29 cellular contexts compared by ENCODE assay signal in genomic region chr7:7953761-7954160, GRCh38.
"Had no signal": no experiment of that assay in that cellular context is flagged by ENCODE, and none has a peak within 500 bp of the region (broad histone marks: within the 10 kb centered on the region; RNA-seq: fewer than 3 reads in every experiment).

No MANE protein-coding gene starts in this region.

- H3K36me3 ChIP-seq: left lung, lower lobe of right lung, ovary, prostate gland, stomach, tibial artery, upper lobe of right lung, uterus had no signal

- ATAC-seq: left colon; left lung; lower lobe of right lung; natural killer cell; right cardiac atrium; sciatic nerve; stimulated activated naive B cell treated with anti-CD40 and anti-IgM and Interleukin-4, amounts not matched to agents 10 μg/mL and 1 μg/mL and 100 μg/mL, for 72 hours; stimulated activated naive CD8-positive, alpha-beta T cell treated with anti-CD3 and anti-CD28 coated beads, Interleukin-15, Interleukin-2, amounts not matched to agents 100 U/mL and 50 U/mL, for 24 hours; upper lobe of right lung had no signal

- H3K4me3 Mint-ChIP-seq: immature natural killer cell; mesothelial cell of epicardium; naive B cell; natural killer cell; stimulated activated naive B cell treated with anti-CD40 and anti-IgM and Interleukin-4, amounts not matched to agents 10 μg/mL and 1 μg/mL and 100 μg/mL, for 72 hours had no signal

- FAIRE-seq: islet of Langerhans, kidney had no signal

- H3K4me1 Mint-ChIP-seq: immature natural killer cell, natural killer cell had no signal

- H3K27me3 ChIP-seq: left lung, ovary, stomach, testis, tibial artery, upper lobe of right lung, uterus had no signal

- DNase-seq: hypothalamus; immature natural killer cell; kidney; left colon; left lung; lower lobe of right lung; mesendoderm; naive B cell; natural killer cell; ovary; posterior cingulate gyrus; retina; right cardiac atrium; stimulated activated CD4-positive, alpha-beta T cell treated with anti-CD3 and anti-CD28 coated beads, Interleukin-12 subunit alpha, Interleukin-12 subunit beta, amount 100 ng/mL, for 4 hours; stimulated activated CD4-positive, alpha-beta T cell treated with anti-CD3 and anti-CD28 coated beads, Interleukin-15, amount 100 ng/mL, for 24 hours; stimulated activated CD4-positive, alpha-beta T cell treated with anti-CD3 and anti-CD28 coated beads, Interleukin-2, amount 100 ng/mL, for 24 hours; stimulated activated CD4-positive, alpha-beta T cell treated with anti-CD3 and anti-CD28 coated beads, Interleukin-4, amount 100 ng/mL, for 1 hour; stimulated activated naive B cell treated with anti-CD40 and anti-IgM and Interleukin-4, amounts not matched to agents 10 μg/mL and 1 μg/mL and 100 μg/mL, for 72 hours; stimulated activated naive CD8-positive, alpha-beta T cell treated with anti-CD3 and anti-CD28 coated beads, Interleukin-15, Interleukin-2, amounts not matched to agents 100 U/mL and 50 U/mL, for 24 hours; stomach; testis; tibial artery; upper lobe of right lung; uterus had no signal

- H3K27ac ChIP-seq: left lung, lower lobe of right lung, ovary, prostate gland, skin epidermis, stomach, testis, tibial artery, upper lobe of right lung, uterus had no signal

- H3K4me1 ChIP-seq: left lung, prostate gland, stomach, testis, tibial artery, upper lobe of right lung, uterus had no signal

- H3K9me3 ChIP-seq: lower lobe of right lung, ovary, prostate gland, stomach, testis, tibial artery, upper lobe of right lung, uterus had no signal

- H3K27ac Mint-ChIP-seq: immature natural killer cell; natural killer cell; stimulated activated naive B cell treated with anti-CD40 and anti-IgM and Interleukin-4, amounts not matched to agents 10 μg/mL and 1 μg/mL and 100 μg/mL, for 72 hours had no signal

- H3K27me3 Mint-ChIP-seq: naive B cell; stimulated activated naive B cell treated with anti-CD40 and anti-IgM and Interleukin-4, amounts not matched to agents 10 μg/mL and 1 μg/mL and 100 μg/mL, for 72 hours had no signal

- H3K4me3 ChIP-seq: left lung, lower lobe of right lung, ovary, prostate gland, skin epidermis, stomach, testis, tibial artery, upper lobe of right lung, uterus had no signal
